In genomic region chr6:56245903-56246351, GRCh38 we compare ENCODE assay signal across 12 cellular contexts. TPM values are rescaled to one million over a fixed set of nuclear protein-coding genes. Genes with fewer than 3 reads are reported as not detected.
DNase-seq lines count a peak whose midpoint lies in the region; TF ChIP-seq lines count a peak whose summit lies in the region.
"Had no signal": no experiment of that assay in that cellular context is flagged by ENCODE, and none has a peak within 500 bp of the region (broad histone marks: within the 10 kb centered on the region; RNA-seq: fewer than 3 reads in every experiment).

No MANE protein-coding gene starts in this region.

- H3K36me3 ChIP-seq in Karpas-422 (ENCODE audit: insufficient read depth, low read length) = no peaks in the 10 kb centered on the region
- no peaks in the 10 kb centered on the region for H3K36me3 ChIP-seq in tibial artery

- H3K4me2 ChIP-seq in Karpas-422 (ENCODE audit: low read depth, low read length, poor library complexity, severe bottlenecking) = peak overlapping the region; percentile 16

- H3K4me3 ChIP-seq in Karpas-422 (ENCODE audit: low read length) (no peak overlapping the region), tibial artery (peak overlapping the region; percentile 50 to 54)

- no peaks in the 10 kb centered on the region for H3K27me3 ChIP-seq in Karpas-422 (ENCODE audit: low read length)
- no peaks in the 10 kb centered on the region for H3K27me3 ChIP-seq in tibial artery

- H3K9ac ChIP-seq in Karpas-422 (ENCODE audit: low read length) = no peak overlapping the region

- H2AFZ ChIP-seq in Karpas-422 (ENCODE audit: low read length) = no peak overlapping the region

- H3K79me2 ChIP-seq in Karpas-422 (ENCODE audit: low read length) = no peaks in the 10 kb centered on the region

- H3K27ac ChIP-seq in Karpas-422 (ENCODE audit: low read length) = no peak overlapping the region
- peak overlapping the region; percentile 58 to 66 for H3K27ac ChIP-seq in tibial artery

- DNase-seq in Karpas-422 = no peak
- DNase-seq in dermis microvascular lymphatic vessel endothelial cell (ENCODE audit: low read depth in 2 of 2) = peak; percentile 46 to 71
- peak; percentile 27 for DNase-seq in left kidney (ENCODE audit: low read depth, low spot score)
- DNase-seq in tibial artery = no peak
- DNase-seq in NCI-H146 (lab: John Stamatoyannopoulos, UW) = no peak
- DNase-seq in MV-4-11 (lab: John Stamatoyannopoulos, UW) = no peak
- no peak for DNase-seq in activated gamma-delta T cell (lab: John Stamatoyannopoulos, UW)
- DNase-seq: activated CD4-positive, alpha-beta T cell treated with anti-CD3 and anti-CD28 coated beads for 48 hours; activated T-cell treated with anti-CD3 and anti-CD28 coated beads, Interleukin-2, amount 50 U/mL, for 4 hours; effector CD8-positive, alpha-beta T cell; stimulated activated naive CD8-positive, alpha-beta T cell treated with anti-CD3 and anti-CD28 coated beads, Interleukin-15, amount 100 ng/mL, for 72 hours; T-cell had no signal

- H3K4me1 ChIP-seq in Karpas-422 (ENCODE audit: low read length) = peaks cover 14% of the 10 kb centered on the region
- H3K4me1 ChIP-seq in tibial artery = peaks cover 0 to 36% (median 6%) of the 10 kb centered on the region in 4 donors

- H4K20me1 ChIP-seq in Karpas-422 (ENCODE audit: insufficient read depth, low read depth, low read length) = no peaks in the 10 kb centered on the region

- H3K9me3 ChIP-seq in Karpas-422 (ENCODE audit: low read length) = no peaks in the 10 kb centered on the region
- no peaks in the 10 kb centered on the region for H3K9me3 ChIP-seq in tibial artery

- intact Hi-C loops in tibial artery (cut with DNase I; ENCODE audit: low total_unique reads) = no loop called here

- H3K9me2 ChIP-seq in Karpas-422 (replicated peaks; ENCODE audit: insufficient read depth, low read length) = no peaks in the 10 kb centered on the region

- TF ChIP-seq CTCF in tibial artery (IDR thresholded peaks at IDR 0.05) = no peak

RNA-seq across cellular contexts. Expression of gene COL21A1, which starts 1.5 kb away (rescaled TPM):
- total RNA-seq in Karpas-422 (2014; rRNA removed; shearing (Covaris generic); ENCODE audit: low replicate concordance) = not detected in 2 replicates
- 0.51 and 1.2 TPM in 2 replicates for total RNA-seq in dermis microvascular lymphatic vessel endothelial cell
- total RNA-seq: activated T-cell treated with anti-CD3 and anti-CD28 coated beads, Interleukin-2, amount 50 U/mL, for 4 hours; T-cell had no signal

Comparison
In these comparisons a context has a peak if more than half of its experiments do, and no peak if none do; other contexts are left out.
1. DNase-seq: peak in dermis microvascular lymphatic vessel endothelial cell (2 of 2) and left kidney (single experiment); none in Karpas-422 (single experiment), tibial artery (0 of 2), NCI-H146 (single experiment), MV-4-11 (single experiment) and activated gamma-delta T cell (single experiment).